26 cellular contexts compared by ENCODE assay signal in genomic region chrX:16559206-16559619, GRCh38.
DNase-seq lines count a peak whose midpoint lies in the region; ATAC-seq and TF ChIP-seq lines count a peak whose summit lies in the region.
"Had no signal": no experiment of that assay in that cellular context is flagged by ENCODE, and none has a peak within 500 bp of the region (broad histone marks: within the 10 kb centered on the region; RNA-seq: fewer than 3 reads in every experiment).

No MANE protein-coding gene starts in this region.

- no peak overlapping the region for H3K4me3 Mint-ChIP-seq in naive thymus-derived CD4-positive, alpha-beta T cell
- H3K4me3 Mint-ChIP-seq: activated naive CD8-positive, alpha-beta T cell; neural crest cell; stimulated activated naive CD8-positive, alpha-beta T cell treated with anti-CD3 and anti-CD28 coated beads, Interleukin-15, Interleukin-2, amounts not matched to agents 100 ng/mL and 50 ng/mL, for 24 hours; WTC11 had no signal

- no peaks in the 10 kb centered on the region for H3K79me2 ChIP-seq in SK-N-SH (ENCODE audit: insufficient read depth)

- DNase-seq in AG08396 (ENCODE audit: low spot score) = peak; percentile 27
- peak; percentile 94 for DNase-seq in GM04503 (ENCODE audit: low read depth)
- no peak for DNase-seq in SK-N-SH
- DNase-seq in fibroblast of the aortic adventitia (ENCODE audit: low read depth) = peak; percentile 11
- DNase-seq in KG1 (lab: John Stamatoyannopoulos, UW) = no peak
- DNase-seq in omental fat pad (ENCODE audit: low spot score) = no peak
- DNase-seq in NCI-H226 = no peak
- DNase-seq in naive thymus-derived CD4-positive, alpha-beta T cell = no peak
- DNase-seq: activated CD4-positive, alpha-beta T cell treated with anti-CD3 and anti-CD28 coated beads, Interleukin-2, amount 50 U/mL, for 48 hours; activated CD8-positive, alpha-beta memory T cell treated with anti-CD3 and anti-CD28 coated beads, Interleukin-2, amount 50 U/mL, for 48 hours; mucosa of descending colon; NCI-H2029 treated with DMSO at 0.1 percent for 48 hours; NCI-H2227 treated with DMSO at 0.1 percent for 48 hours; NCI-H82; posterior cingulate gyrus; sigmoid colon; stimulated activated CD4-positive, alpha-beta T cell treated with anti-CD3 and anti-CD28 coated beads, Interleukin-15, amount 100 ng/mL, for 24 hours; T-helper 9 cell; thyroid gland had no signal

- H3K4me3 ChIP-seq in SK-N-SH (ENCODE audit: low read depth in 2 of 2, low read length in 1 of 2) (no peak overlapping the region), fibroblast of the aortic adventitia (ENCODE audit: low read depth, low read length) (no peak overlapping the region)
- no peak overlapping the region for H3K4me3 ChIP-seq in naive thymus-derived CD4-positive, alpha-beta T cell (ENCODE audit: low read length)
- H3K4me3 ChIP-seq: mucosa of descending colon, sigmoid colon, thyroid gland had no signal

- H3K9ac ChIP-seq in SK-N-SH = no peak overlapping the region

- H3K27me3 Mint-ChIP-seq in naive thymus-derived CD4-positive, alpha-beta T cell = no peaks in the 10 kb centered on the region
- H3K27me3 Mint-ChIP-seq: activated naive CD8-positive, alpha-beta T cell; stimulated activated naive CD8-positive, alpha-beta T cell treated with anti-CD3 and anti-CD28 coated beads, Interleukin-15, Interleukin-2, amounts not matched to agents 100 ng/mL and 50 ng/mL, for 24 hours had no signal

- no peak for TF ChIP-seq EP300 in SK-N-SH (IDR thresholded peaks at IDR 0.05; ENCODE audit: borderline replicate concordance in 1 of 2, low read depth in 1 of 2, low read length in 1 of 2)

- no peaks in the 10 kb centered on the region for H3K9me3 ChIP-seq in SK-N-SH
- H3K9me3 ChIP-seq in naive thymus-derived CD4-positive, alpha-beta T cell (ENCODE audit: control insufficient read depth in 2 of 3, low read length in 3 of 3) = no peaks in the 10 kb centered on the region
- H3K9me3 ChIP-seq: mucosa of descending colon, sigmoid colon, thyroid gland had no signal

- no peak for ATAC-seq in omental fat pad (ENCODE audit: low FRiP score)
- ATAC-seq in naive thymus-derived CD4-positive, alpha-beta T cell = no peak
- ATAC-seq: mucosa of descending colon, Right ventricle myocardium inferior, WTC11 had no signal

- H3K27me3 ChIP-seq in SK-N-SH (ENCODE audit: insufficient read depth) = no peaks in the 10 kb centered on the region
- H3K27me3 ChIP-seq in naive thymus-derived CD4-positive, alpha-beta T cell (ENCODE audit: control insufficient read depth in 2 of 2, insufficient read depth in 2 of 2, low read length in 2 of 2) = no peaks in the 10 kb centered on the region
- H3K27me3 ChIP-seq: sigmoid colon, thyroid gland had no signal

- no peak for TF ChIP-seq RAD21 in SK-N-SH (IDR thresholded peaks at IDR 0.05; ENCODE audit: low read length)

- no peaks in the 10 kb centered on the region for H3K9me3 Mint-ChIP-seq in naive thymus-derived CD4-positive, alpha-beta T cell
- H3K9me3 Mint-ChIP-seq: activated T-helper 2 cell treated with anti-CD3 and anti-CD28 coated beads, Interferon-gamma antibody, Interleukin-2, Interleukin-4, amounts not matched to agents 10 μg/mL and 5 μg/mL and 100 μg/mL, durations not matched to agents 14 hours and 24 hours and 36 hours; stimulated activated naive CD8-positive, alpha-beta T cell treated with anti-CD3 and anti-CD28 coated beads, Interleukin-15, Interleukin-2, amounts not matched to agents 100 ng/mL and 50 ng/mL, for 24 hours had no signal

- peak overlapping the region in 2 of 9 donors; percentile 14 to 23 for H3K27ac Mint-ChIP-seq in naive thymus-derived CD4-positive, alpha-beta T cell
- H3K27ac Mint-ChIP-seq: activated naive CD8-positive, alpha-beta T cell; activated T-helper 2 cell treated with anti-CD3 and anti-CD28 coated beads, Interferon-gamma antibody, Interleukin-2, Interleukin-4, amounts not matched to agents 10 μg/mL and 5 μg/mL and 100 μg/mL, durations not matched to agents 14 hours and 24 hours and 36 hours; stimulated activated naive CD8-positive, alpha-beta T cell treated with anti-CD3 and anti-CD28 coated beads, Interleukin-15, Interleukin-2, amounts not matched to agents 100 ng/mL and 50 ng/mL, for 24 hours; WTC11 had no signal

- H3K36me3 ChIP-seq in SK-N-SH (replicated peaks in 1 of 2; ENCODE audit: control insufficient read depth in 1 of 2, insufficient read depth in 2 of 2, low read length in 1 of 2) = no peaks in the 10 kb centered on the region
- no peaks in the 10 kb centered on the region for H3K36me3 ChIP-seq in naive thymus-derived CD4-positive, alpha-beta T cell (ENCODE audit: control insufficient read depth in 2 of 3, insufficient read depth in 3 of 3, low read length in 3 of 3)
- H3K36me3 ChIP-seq: sigmoid colon, thyroid gland had no signal

- no peaks in the 10 kb centered on the region for H3K36me3 Mint-ChIP-seq in naive thymus-derived CD4-positive, alpha-beta T cell
- H3K36me3 Mint-ChIP-seq: activated naive CD8-positive, alpha-beta T cell had no signal

- no peak overlapping the region for H2AFZ ChIP-seq in SK-N-SH (ENCODE audit: low read depth)

- H3K27ac ChIP-seq in SK-N-SH (ENCODE audit: low read depth in 2 of 2, low read length in 1 of 2) = no peak overlapping the region; a peak in 1 of 4 replicates
- no peak overlapping the region for H3K27ac ChIP-seq in naive thymus-derived CD4-positive, alpha-beta T cell (ENCODE audit: low read depth, low read length)
- H3K27ac ChIP-seq: epithelial cell of prostate, sigmoid colon, thyroid gland had no signal

- H3K4me1 Mint-ChIP-seq in naive thymus-derived CD4-positive, alpha-beta T cell = peaks cover 5 to 14% (median 7%) of the 10 kb centered on the region in 7 donors
- H3K4me1 Mint-ChIP-seq: neural crest cell had no signal

- intact Hi-C loops in naive thymus-derived CD4-positive, alpha-beta T cell (cut with micrococcal nuclease) = no loop called here

- H3F3A ChIP-seq in SK-N-SH (replicated peaks; ENCODE audit: insufficient read depth) = no peaks in the 10 kb centered on the region

- POLR2A ChIA-PET in SK-N-SH (lab: Yijun Ruan, JAX) = no interaction called here
- POLR2A ChIA-PET in naive thymus-derived CD4-positive, alpha-beta T cell (lab: Charles Lee) = no interaction called here

- H4K20me1 ChIP-seq in SK-N-SH (ENCODE audit: insufficient read depth) = no peaks in the 10 kb centered on the region

- no peak overlapping the region for H3K4me2 ChIP-seq in SK-N-SH

- H3K4me1 ChIP-seq in SK-N-SH (ENCODE audit: control insufficient read depth in 1 of 2, insufficient read depth in 2 of 2, low read depth in 1 of 2, low read length in 1 of 2) = no peaks in the 10 kb centered on the region
- no peaks in the 10 kb centered on the region for H3K4me1 ChIP-seq in naive thymus-derived CD4-positive, alpha-beta T cell (ENCODE audit: control insufficient read depth in 2 of 2, insufficient read depth in 2 of 2, low read length in 2 of 2)
- H3K4me1 ChIP-seq: sigmoid colon, thyroid gland had no signal

- TF ChIP-seq CTCF in SK-N-SH (IDR thresholded peaks at IDR 0.05) (no peak), fibroblast of the aortic adventitia (IDR thresholded peaks at IDR 0.05; ENCODE audit: insufficient read depth, low read length) (no peak), omental fat pad (IDR thresholded peaks at IDR 0.05) (no peak)

- no peaks in the 10 kb centered on the region for H3K9me2 ChIP-seq in SK-N-SH

- 30% methylated on average over 1 of the region's 1 CpG for WGBS in SK-N-SH (ENCODE audit: low lambda C conversion rate)

- CTCF ChIA-PET in SK-N-SH (lab: Yijun Ruan, JAX) = no interaction called here
- CTCF ChIA-PET in naive thymus-derived CD4-positive, alpha-beta T cell (lab: Charles Lee) = no interaction called here

TF ChIP-seq in SK-N-SH, 30 proteins besides CTCF, POLR2A, EP300 and RAD21:
- TF ChIP-seq, protein P1, sequence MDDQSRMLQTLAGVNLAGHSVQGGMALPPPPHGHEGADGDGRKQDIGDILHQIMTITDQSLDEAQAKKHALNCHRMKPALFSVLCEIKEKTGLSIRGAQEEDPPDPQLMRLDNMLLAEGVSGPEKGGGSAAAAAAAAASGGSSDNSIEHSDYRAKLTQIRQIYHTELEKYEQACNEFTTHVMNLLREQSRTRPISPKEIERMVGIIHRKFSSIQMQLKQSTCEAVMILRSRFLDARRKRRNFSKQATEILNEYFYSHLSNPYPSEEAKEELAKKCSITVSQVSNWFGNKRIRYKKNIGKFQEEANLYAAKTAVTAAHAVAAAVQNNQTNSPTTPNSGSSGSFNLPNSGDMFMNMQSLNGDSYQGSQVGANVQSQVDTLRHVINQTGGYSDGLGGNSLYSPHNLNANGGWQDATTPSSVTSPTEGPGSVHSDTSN (IDR thresholded peaks at IDR 0.05) = peak; percentile 44; the same call in 1 of the 2 replicates
- TF ChIP-seq TCF12 (IDR thresholded peaks at IDR 0.05) = peak; percentile 76
- TF ChIP-seq TEAD4 (IDR thresholded peaks at IDR 0.05; ENCODE audit: borderline replicate concordance, insufficient read depth) = no peak

Comparison
In these comparisons a context has a peak if more than half of its experiments do, and no peak if none do; other contexts are left out.
1. DNase-seq: peak in AG08396 (single experiment), GM04503 (single experiment) and fibroblast of the aortic adventitia (single experiment); none in SK-N-SH (single experiment), KG1 (single experiment), omental fat pad (single experiment), NCI-H226 (single experiment) and naive thymus-derived CD4-positive, alpha-beta T cell (0 of 9).